In the genomic region with DNA sequence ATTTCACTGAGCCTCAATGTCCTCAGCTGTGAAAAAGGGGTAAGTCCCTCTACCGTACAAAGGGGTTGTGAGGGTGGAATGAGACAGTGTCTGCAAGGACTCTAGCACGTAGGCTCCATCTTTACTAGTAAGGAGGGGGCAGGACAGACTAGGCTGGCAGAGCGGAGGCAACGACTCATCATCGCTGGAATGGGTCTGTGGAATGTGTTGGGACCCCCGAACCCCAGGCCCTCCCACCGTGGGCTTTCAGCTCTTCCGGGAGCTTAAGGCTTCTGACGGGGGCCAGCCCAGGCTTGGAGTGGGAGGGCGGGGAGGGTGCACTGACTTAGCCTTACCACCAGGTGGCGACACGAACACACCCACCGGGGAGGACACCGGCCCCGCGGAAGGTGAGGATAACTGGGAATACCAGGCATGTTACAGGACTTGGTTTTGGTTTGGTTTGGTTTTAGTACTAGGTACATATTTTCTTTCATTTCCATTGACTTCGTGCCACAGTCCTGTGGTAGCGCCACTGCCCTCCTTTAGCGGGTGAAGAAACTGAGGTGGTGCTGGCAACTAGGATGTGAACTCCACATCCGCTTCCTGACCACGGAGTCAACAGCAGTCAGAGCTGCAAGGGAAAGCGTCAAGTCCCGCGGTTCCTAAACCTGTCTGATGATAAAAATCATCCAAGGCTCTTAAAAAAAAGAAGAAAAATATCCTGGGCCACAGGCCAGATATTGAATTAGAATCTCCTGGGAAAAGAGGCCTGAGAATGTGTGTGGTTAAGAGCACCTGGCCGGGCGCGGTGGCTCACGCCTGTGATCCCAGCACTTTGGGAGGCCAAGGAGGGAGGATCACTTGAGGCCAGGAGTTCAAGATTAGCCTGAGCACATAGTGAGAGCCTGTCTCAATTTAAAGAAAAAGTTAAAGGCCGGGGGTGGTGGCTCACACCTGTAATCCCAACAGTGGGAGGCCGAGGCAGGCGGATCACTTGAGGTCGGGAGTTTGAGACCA, we compare ENCODE assay signal across 8 cellular contexts. TPM values are rescaled to one million over a fixed set of nuclear protein-coding genes. Genes with fewer than 3 reads are reported as not detected.
DNase-seq lines count a peak whose midpoint lies in the region; ATAC-seq and TF ChIP-seq lines count a peak whose summit lies in the region.

No MANE protein-coding gene starts in this region.

- H2AFZ ChIP-seq in osteoblast (ENCODE audit: low read length) = peak overlapping the region; percentile 80

- peak overlapping the region; percentile 66 for H3K4me3 ChIP-seq in osteoblast (ENCODE audit: insufficient read depth, low read length)

- peak; percentile 76 for DNase-seq in ELR (ENCODE audit: low read depth)
- peak; percentile 75 for DNase-seq in HuH-7.5 (ENCODE audit: low spot score)
- peak; percentile 68 for DNase-seq in RKO (ENCODE audit: low spot score)
- peak; percentile 57 for DNase-seq in activated effector memory CD4-positive, alpha-beta T cell treated with Interleukin-2 at 50 U/mL for 16 hours
- peak; percentile 34 for DNase-seq in foreskin melanocyte
- DNase-seq in osteoblast (ENCODE audit: insufficient read length, low spot score, missing footprints) = peak; percentile 93
- peak; percentile 75 for DNase-seq in superior temporal gyrus (ENCODE audit: extremely low spot score)

- H4K20me1 ChIP-seq in osteoblast (ENCODE audit: insufficient read depth, low read length) = no peaks in the 10 kb centered on the region

- H3K27me3 ChIP-seq in osteoblast (ENCODE audit: insufficient read depth, low read length) = peaks cover 9% of the 10 kb centered on the region

- no peaks in the 10 kb centered on the region for H3K9me3 ChIP-seq in osteoblast (ENCODE audit: low read depth, low read length)

- no peak overlapping the region for H3K27ac ChIP-seq in osteoblast (ENCODE audit: low read depth, low read length)

- peak overlapping the region; percentile 82 for H3K4me2 ChIP-seq in osteoblast (ENCODE audit: insufficient read depth, low read length)

- H3K36me3 ChIP-seq in osteoblast (ENCODE audit: insufficient read depth, low read length) = no peaks in the 10 kb centered on the region

- peak; percentile 91 for TF ChIP-seq CTCF in osteoblast (IDR thresholded peaks at IDR 0.05; ENCODE audit: extremely low read depth, low read depth, low read length)

- H3K4me1 ChIP-seq in osteoblast (ENCODE audit: insufficient read depth, low read length) = no peaks in the 10 kb centered on the region

- H3K79me2 ChIP-seq in osteoblast (ENCODE audit: insufficient read depth, low read length) = no peaks in the 10 kb centered on the region

- no peak for ATAC-seq in HG03520 (IDR thresholded peaks at IDR 0.05; ENCODE audit: unreplicated experiment)

RNA-seq across cellular contexts. Expression of a gene that starts 10.3 kb away (rescaled TPM):
- total RNA-seq in osteoblast = not detected in 2 replicates

RNA-seq across cellular contexts. Expression of a gene that starts 26.1 kb away (rescaled TPM):
- total RNA-seq in osteoblast = 10.9 and 11.2 TPM in 2 replicates

RNA-seq across cellular contexts. Expression of a gene that starts 54.8 kb away (rescaled TPM):
- 1,373 and 1,488 TPM in 2 replicates for total RNA-seq in osteoblast

Comparison
In these comparisons a context has a peak if more than half of its experiments do, and no peak if none do; other contexts are left out.
1. DNase-seq: peak in every context shown above with its lines; median percentile 93 in osteoblast; 76 in ELR; 75 in HuH-7.5; 75 in superior temporal gyrus; 68 in RKO; 57 in activated effector memory CD4-positive, alpha-beta T cell treated with Interleukin-2 at 50 U/mL for 16 hours; 34 in foreskin melanocyte.